Comparison of ENCODE assay signal across 1 cellular context in genomic region chr7:77691892-77692491, GRCh38.
TF ChIP-seq lines count a peak whose summit lies in the region.

No MANE protein-coding gene starts in this region.

TF ChIP-seq in HepG2, 621 proteins besides CTCF, POLR2A, EP300 and RAD21 (continued from another document and continues in another):
- TF ChIP-seq, protein P1, sequence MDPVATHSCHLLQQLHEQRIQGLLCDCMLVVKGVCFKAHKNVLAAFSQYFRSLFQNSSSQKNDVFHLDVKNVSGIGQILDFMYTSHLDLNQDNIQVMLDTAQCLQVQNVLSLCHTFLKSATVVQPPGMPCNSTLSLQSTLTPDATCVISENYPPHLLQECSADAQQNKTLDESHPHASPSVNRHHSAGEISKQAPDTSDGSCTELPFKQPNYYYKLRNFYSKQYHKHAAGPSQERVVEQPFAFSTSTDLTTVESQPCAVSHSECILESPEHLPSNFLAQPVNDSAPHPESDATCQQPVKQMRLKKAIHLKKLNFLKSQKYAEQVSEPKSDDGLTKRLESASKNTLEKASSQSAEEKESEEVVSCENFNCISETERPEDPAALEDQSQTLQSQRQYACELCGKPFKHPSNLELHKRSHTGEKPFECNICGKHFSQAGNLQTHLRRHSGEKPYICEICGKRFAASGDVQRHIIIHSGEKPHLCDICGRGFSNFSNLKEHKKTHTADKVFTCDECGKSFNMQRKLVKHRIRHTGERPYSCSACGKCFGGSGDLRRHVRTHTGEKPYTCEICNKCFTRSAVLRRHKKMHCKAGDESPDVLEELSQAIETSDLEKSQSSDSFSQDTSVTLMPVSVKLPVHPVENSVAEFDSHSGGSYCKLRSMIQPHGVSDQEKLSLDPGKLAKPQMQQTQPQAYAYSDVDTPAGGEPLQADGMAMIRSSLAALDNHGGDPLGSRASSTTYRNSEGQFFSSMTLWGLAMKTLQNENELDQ (CRISPR knock-in tag; IDR thresholded peaks at IDR 0.05; ENCODE audit: borderline replicate concordance) = no peak
- peak; percentile 53 for TF ChIP-seq DPF2 (CRISPR knock-in tag; IDR thresholded peaks at IDR 0.05; ENCODE audit: borderline replicate concordance, low read depth)
- TF ChIP-seq ZNF382 (CRISPR knock-in tag; IDR thresholded peaks at IDR 0.05; ENCODE audit: borderline replicate concordance) = no peak
- TF ChIP-seq, protein P2, sequence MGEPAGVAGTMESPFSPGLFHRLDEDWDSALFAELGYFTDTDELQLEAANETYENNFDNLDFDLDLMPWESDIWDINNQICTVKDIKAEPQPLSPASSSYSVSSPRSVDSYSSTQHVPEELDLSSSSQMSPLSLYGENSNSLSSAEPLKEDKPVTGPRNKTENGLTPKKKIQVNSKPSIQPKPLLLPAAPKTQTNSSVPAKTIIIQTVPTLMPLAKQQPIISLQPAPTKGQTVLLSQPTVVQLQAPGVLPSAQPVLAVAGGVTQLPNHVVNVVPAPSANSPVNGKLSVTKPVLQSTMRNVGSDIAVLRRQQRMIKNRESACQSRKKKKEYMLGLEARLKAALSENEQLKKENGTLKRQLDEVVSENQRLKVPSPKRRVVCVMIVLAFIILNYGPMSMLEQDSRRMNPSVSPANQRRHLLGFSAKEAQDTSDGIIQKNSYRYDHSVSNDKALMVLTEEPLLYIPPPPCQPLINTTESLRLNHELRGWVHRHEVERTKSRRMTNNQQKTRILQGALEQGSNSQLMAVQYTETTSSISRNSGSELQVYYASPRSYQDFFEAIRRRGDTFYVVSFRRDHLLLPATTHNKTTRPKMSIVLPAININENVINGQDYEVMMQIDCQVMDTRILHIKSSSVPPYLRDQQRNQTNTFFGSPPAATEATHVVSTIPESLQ (CRISPR knock-in tag; conservative IDR thresholded peaks at IDR 0.05) = no peak
- TF ChIP-seq ZNF816 (CRISPR knock-in tag; IDR thresholded peaks at IDR 0.05; ENCODE audit: borderline replicate concordance) = no peak
- TF ChIP-seq ZNF556 (CRISPR knock-in tag; IDR thresholded peaks at IDR 0.05; ENCODE audit: borderline replicate concordance) = no peak
- no peak for TF ChIP-seq TFDP1 (CRISPR knock-in tag; IDR thresholded peaks at IDR 0.05; ENCODE audit: borderline replicate concordance)
- TF ChIP-seq SRSF9 (IDR thresholded peaks at IDR 0.05; ENCODE audit: borderline replicate concordance, insufficient read depth, low read depth, low read length, poor library complexity, severe bottlenecking) = no peak
- no peak for TF ChIP-seq SATB2 (CRISPR knock-in tag; IDR thresholded peaks at IDR 0.05)
- TF ChIP-seq SKI (IDR thresholded peaks at IDR 0.05; ENCODE audit: partially characterized antibody) = no peak
- TF ChIP-seq ZNF547 (CRISPR knock-in tag; IDR thresholded peaks at IDR 0.05) = no peak
- TF ChIP-seq CEBPG (CRISPR knock-in tag; IDR thresholded peaks at IDR 0.05) = no peak
- TF ChIP-seq, protein P3, sequence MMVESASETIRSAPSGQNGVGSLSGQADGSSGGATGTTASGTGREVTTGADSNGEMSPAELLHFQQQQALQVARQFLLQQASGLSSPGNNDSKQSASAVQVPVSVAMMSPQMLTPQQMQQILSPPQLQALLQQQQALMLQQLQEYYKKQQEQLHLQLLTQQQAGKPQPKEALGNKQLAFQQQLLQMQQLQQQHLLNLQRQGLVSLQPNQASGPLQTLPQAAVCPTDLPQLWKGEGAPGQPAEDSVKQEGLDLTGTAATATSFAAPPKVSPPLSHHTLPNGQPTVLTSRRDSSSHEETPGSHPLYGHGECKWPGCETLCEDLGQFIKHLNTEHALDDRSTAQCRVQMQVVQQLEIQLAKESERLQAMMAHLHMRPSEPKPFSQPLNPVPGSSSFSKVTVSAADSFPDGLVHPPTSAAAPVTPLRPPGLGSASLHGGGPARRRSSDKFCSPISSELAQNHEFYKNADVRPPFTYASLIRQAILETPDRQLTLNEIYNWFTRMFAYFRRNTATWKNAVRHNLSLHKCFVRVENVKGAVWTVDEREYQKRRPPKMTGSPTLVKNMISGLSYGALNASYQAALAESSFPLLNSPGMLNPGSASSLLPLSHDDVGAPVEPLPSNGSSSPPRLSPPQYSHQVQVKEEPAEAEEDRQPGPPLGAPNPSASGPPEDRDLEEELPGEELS (CRISPR knock-in tag; IDR thresholded peaks at IDR 0.05) = peak; percentile 59; the same call in 1 of the 2 replicates
- TF ChIP-seq ZNF33A (CRISPR knock-in tag; IDR thresholded peaks at IDR 0.05; ENCODE audit: borderline replicate concordance) = no peak
- TF ChIP-seq, protein P4, sequence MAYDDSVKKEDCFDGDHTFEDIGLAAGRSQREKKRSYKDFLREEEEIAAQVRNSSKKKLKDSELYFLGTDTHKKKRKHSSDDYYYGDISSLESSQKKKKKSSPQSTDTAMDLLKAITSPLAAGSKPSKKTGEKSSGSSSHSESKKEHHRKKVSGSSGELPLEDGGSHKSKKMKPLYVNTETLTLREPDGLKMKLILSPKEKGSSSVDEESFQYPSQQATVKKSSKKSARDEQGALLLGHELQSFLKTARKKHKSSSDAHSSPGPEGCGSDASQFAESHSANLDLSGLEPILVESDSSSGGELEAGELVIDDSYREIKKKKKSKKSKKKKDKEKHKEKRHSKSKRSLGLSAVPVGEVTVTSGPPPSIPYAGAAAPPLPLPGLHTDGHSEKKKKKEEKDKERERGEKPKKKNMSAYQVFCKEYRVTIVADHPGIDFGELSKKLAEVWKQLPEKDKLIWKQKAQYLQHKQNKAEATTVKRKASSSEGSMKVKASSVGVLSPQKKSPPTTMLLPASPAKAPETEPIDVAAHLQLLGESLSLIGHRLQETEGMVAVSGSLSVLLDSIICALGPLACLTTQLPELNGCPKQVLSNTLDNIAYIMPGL (CRISPR knock-in tag; IDR thresholded peaks at IDR 0.05; ENCODE audit: borderline replicate concordance in 1 of 2, low read depth in 1 of 2) = 0 out of 4 replicates have a peak, but pooled peaks of 1 of the 2 experiments have one; percentile 15
- TF ChIP-seq THAP11 (CRISPR knock-in tag; IDR thresholded peaks at IDR 0.05) = peak; percentile 11; the same call in 1 of the 2 replicates
- TF ChIP-seq ZNF234 (CRISPR knock-in tag; conservative IDR thresholded peaks at IDR 0.05) = no peak
- TF ChIP-seq AGO2 (optimal IDR thresholded peaks at IDR 0.05; ENCODE audit: low read depth, low read length) = no peak
- no peak for TF ChIP-seq BCL6 (CRISPR knock-in tag; IDR thresholded peaks at IDR 0.05)
- TF ChIP-seq, protein P5, sequence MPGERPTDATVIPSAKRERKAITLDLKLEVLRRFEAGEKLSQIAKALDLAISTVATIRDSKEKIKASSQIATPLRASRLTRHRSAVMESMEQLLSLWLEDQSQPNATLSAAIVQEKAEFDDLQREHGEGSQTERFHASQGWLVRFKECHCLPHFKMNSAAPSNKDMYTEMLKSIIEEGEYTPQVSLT (CRISPR knock-in tag; IDR thresholded peaks at IDR 0.05; ENCODE audit: borderline replicate concordance, low read depth) = no peak
- no peak for TF ChIP-seq KAT2B (IDR thresholded peaks at IDR 0.05; ENCODE audit: borderline replicate concordance, low read depth, low read length)
- TF ChIP-seq ZFP36L2 (CRISPR knock-in tag; IDR thresholded peaks at IDR 0.05) = no peak
- no peak for TF ChIP-seq MXD4 (CRISPR knock-in tag; IDR thresholded peaks at IDR 0.05)
- TF ChIP-seq ZFP90 (CRISPR knock-in tag; IDR thresholded peaks at IDR 0.05; ENCODE audit: borderline replicate concordance) = no peak
- no peak for TF ChIP-seq MLLT10 (CRISPR knock-in tag; IDR thresholded peaks at IDR 0.05)
- TF ChIP-seq PATZ1 (CRISPR knock-in tag; IDR thresholded peaks at IDR 0.05) = no peak
- no peak for TF ChIP-seq NPAS2 (CRISPR knock-in tag; IDR thresholded peaks at IDR 0.05; ENCODE audit: borderline replicate concordance)
- no peak for TF ChIP-seq ZNF251 (CRISPR knock-in tag; IDR thresholded peaks at IDR 0.05)
- TF ChIP-seq HNRNPLL (IDR thresholded peaks at IDR 0.05; ENCODE audit: low read depth, low read length, poor library complexity, severe bottlenecking) = no peak
- TF ChIP-seq TBP (CRISPR knock-in tag; IDR thresholded peaks at IDR 0.05) = no peak
- TF ChIP-seq, protein P6, sequence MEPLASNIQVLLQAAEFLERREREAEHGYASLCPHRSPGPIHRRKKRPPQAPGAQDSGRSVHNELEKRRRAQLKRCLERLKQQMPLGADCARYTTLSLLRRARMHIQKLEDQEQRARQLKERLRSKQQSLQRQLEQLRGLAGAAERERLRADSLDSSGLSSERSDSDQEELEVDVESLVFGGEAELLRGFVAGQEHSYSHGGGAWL (CRISPR knock-in tag; IDR thresholded peaks at IDR 0.05) = no peak
- no peak for TF ChIP-seq REXO4 (CRISPR knock-in tag; IDR thresholded peaks at IDR 0.05; ENCODE audit: borderline replicate concordance)
- TF ChIP-seq PHF20 (CRISPR knock-in tag; IDR thresholded peaks at IDR 0.05) = no peak
- no peak for TF ChIP-seq PAX8 (CRISPR knock-in tag; IDR thresholded peaks at IDR 0.05; ENCODE audit: borderline replicate concordance)
- TF ChIP-seq ZNF713 (CRISPR knock-in tag; IDR thresholded peaks at IDR 0.05) = no peak
- TF ChIP-seq, protein P7, sequence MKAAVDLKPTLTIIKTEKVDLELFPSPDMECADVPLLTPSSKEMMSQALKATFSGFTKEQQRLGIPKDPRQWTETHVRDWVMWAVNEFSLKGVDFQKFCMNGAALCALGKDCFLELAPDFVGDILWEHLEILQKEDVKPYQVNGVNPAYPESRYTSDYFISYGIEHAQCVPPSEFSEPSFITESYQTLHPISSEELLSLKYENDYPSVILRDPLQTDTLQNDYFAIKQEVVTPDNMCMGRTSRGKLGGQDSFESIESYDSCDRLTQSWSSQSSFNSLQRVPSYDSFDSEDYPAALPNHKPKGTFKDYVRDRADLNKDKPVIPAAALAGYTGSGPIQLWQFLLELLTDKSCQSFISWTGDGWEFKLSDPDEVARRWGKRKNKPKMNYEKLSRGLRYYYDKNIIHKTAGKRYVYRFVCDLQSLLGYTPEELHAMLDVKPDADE (CRISPR knock-in tag; IDR thresholded peaks at IDR 0.05) = no peak
- TF ChIP-seq ZSCAN25 (CRISPR knock-in tag; IDR thresholded peaks at IDR 0.05) = no peak
- no peak for TF ChIP-seq TIGD3 (CRISPR knock-in tag; IDR thresholded peaks at IDR 0.05; ENCODE audit: borderline replicate concordance)
- peak; percentile 83 for TF ChIP-seq MED1 (CRISPR knock-in tag; IDR thresholded peaks at IDR 0.05)
- TF ChIP-seq, protein P8, sequence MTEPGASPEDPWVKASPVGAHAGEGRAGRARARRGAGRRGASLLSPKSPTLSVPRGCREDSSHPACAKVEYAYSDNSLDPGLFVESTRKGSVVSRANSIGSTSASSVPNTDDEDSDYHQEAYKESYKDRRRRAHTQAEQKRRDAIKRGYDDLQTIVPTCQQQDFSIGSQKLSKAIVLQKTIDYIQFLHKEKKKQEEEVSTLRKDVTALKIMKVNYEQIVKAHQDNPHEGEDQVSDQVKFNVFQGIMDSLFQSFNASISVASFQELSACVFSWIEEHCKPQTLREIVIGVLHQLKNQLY (CRISPR knock-in tag; IDR thresholded peaks at IDR 0.05) = no peak
- TF ChIP-seq SETDB1 (CRISPR knock-in tag; IDR thresholded peaks at IDR 0.05; ENCODE audit: borderline replicate concordance) = no peak
- TF ChIP-seq, protein P9, sequence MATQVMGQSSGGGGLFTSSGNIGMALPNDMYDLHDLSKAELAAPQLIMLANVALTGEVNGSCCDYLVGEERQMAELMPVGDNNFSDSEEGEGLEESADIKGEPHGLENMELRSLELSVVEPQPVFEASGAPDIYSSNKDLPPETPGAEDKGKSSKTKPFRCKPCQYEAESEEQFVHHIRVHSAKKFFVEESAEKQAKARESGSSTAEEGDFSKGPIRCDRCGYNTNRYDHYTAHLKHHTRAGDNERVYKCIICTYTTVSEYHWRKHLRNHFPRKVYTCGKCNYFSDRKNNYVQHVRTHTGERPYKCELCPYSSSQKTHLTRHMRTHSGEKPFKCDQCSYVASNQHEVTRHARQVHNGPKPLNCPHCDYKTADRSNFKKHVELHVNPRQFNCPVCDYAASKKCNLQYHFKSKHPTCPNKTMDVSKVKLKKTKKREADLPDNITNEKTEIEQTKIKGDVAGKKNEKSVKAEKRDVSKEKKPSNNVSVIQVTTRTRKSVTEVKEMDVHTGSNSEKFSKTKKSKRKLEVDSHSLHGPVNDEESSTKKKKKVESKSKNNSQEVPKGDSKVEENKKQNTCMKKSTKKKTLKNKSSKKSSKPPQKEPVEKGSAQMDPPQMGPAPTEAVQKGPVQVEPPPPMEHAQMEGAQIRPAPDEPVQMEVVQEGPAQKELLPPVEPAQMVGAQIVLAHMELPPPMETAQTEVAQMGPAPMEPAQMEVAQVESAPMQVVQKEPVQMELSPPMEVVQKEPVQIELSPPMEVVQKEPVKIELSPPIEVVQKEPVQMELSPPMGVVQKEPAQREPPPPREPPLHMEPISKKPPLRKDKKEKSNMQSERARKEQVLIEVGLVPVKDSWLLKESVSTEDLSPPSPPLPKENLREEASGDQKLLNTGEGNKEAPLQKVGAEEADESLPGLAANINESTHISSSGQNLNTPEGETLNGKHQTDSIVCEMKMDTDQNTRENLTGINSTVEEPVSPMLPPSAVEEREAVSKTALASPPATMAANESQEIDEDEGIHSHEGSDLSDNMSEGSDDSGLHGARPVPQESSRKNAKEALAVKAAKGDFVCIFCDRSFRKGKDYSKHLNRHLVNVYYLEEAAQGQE (IDR thresholded peaks at IDR 0.05; ENCODE audit: borderline replicate concordance in 1 of 2, low read depth in 1 of 2, low read length in 2 of 2) = no peak
- no peak for TF ChIP-seq HOXD1 (CRISPR knock-in tag; IDR thresholded peaks at IDR 0.05)
- TF ChIP-seq ZNF224 (CRISPR knock-in tag; IDR thresholded peaks at IDR 0.05) = no peak
